ENCODE assay signal across 8 cellular contexts in the genomic region with DNA sequence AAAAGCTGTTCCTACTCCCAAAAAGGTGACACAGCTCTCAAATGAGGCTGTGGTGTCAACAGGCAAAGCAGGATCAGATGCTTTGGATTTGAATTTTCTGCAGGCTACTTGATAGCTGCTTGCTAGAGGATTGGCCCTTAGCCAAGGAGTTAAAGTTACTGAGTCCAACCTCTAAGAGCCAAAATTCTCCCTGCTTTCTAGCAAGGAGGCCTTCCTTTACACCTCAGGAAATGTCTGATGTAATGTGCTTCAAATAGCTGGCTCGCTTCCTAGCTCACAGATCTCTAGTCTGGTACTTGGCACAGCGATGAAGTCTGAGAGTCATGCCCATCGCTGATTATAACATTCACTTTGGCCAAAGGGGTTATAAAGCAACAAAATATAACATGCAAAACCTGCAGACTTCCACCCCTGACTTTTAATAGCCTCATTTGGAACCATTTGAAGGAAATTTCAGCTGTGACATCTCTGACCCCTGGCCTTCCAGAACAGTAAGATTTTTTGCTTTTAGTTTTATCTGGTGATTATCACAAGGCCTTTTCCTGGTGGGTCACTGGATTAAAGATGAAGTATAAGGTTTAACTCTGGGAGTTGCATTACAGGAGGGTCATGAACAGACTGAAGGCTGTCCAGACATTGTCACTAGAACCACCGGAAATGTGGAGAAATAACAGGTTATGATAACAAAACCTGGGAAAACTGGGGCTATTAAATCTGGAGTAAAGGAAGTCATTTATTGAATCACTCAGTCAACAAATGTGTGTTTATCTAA.
DNase-seq lines count a peak whose midpoint lies in the region; ATAC-seq and TF ChIP-seq lines count a peak whose summit lies in the region.

No MANE protein-coding gene starts in this region.

- POLR2A ChIA-PET in activated CD8-positive, alpha-beta T cell treated with anti-CD3 and anti-CD28 coated beads for 36 hours (lab: Charles Lee) = no interaction called here

- H3K27ac Mint-ChIP-seq in activated CD8-positive, alpha-beta T cell treated with anti-CD3 and anti-CD28 coated beads for 36 hours = no peak overlapping the region

- H3K79me2 ChIP-seq in Karpas-422 (ENCODE audit: low read length) = no peaks in the 10 kb centered on the region

- H4K20me1 ChIP-seq in Karpas-422 (ENCODE audit: insufficient read depth, low read depth, low read length) = no peaks in the 10 kb centered on the region

- H3K9me3 ChIP-seq in right atrium auricular region (no peaks in the 10 kb centered on the region), thoracic aorta (no peaks in the 10 kb centered on the region), Karpas-422 (ENCODE audit: low read length) (no peaks in the 10 kb centered on the region)

- CTCF ChIA-PET in activated CD8-positive, alpha-beta T cell treated with anti-CD3 and anti-CD28 coated beads for 36 hours (lab: Charles Lee) = interaction anchor here (1.2 to 1.6 kb wide), 2 partner anchors 9 to 14 kb away, joined by 3 to 6 read pairs; no protein-coding TSS in a partner anchor

- H3K27me3 ChIP-seq in right atrium auricular region (no peaks in the 10 kb centered on the region), thoracic aorta (replicated peaks; ENCODE audit: insufficient read depth) (no peaks in the 10 kb centered on the region), Karpas-422 (ENCODE audit: low read length) (no peaks in the 10 kb centered on the region)

- no peak overlapping the region for H3K9ac ChIP-seq in Karpas-422 (ENCODE audit: low read length)

- no peak overlapping the region for H3K4me3 Mint-ChIP-seq in activated CD8-positive, alpha-beta T cell treated with anti-CD3 and anti-CD28 coated beads for 36 hours

- TF ChIP-seq CTCF in right atrium auricular region (IDR thresholded peaks at IDR 0.05) = no peak
- no peak for TF ChIP-seq CTCF in thoracic aorta (IDR thresholded peaks at IDR 0.05)
- no peak for TF ChIP-seq CTCF in activated CD8-positive, alpha-beta T cell treated with anti-CD3 and anti-CD28 coated beads for 36 hours (IDR thresholded peaks at IDR 0.05)

- H3K4me3 ChIP-seq in right atrium auricular region = no peak overlapping the region
- H3K4me3 ChIP-seq in thoracic aorta = no peak overlapping the region
- H3K4me3 ChIP-seq in Karpas-422 (ENCODE audit: low read length) = no peak overlapping the region

- no peaks in the 10 kb centered on the region for H3K27me3 Mint-ChIP-seq in activated CD8-positive, alpha-beta T cell treated with anti-CD3 and anti-CD28 coated beads for 36 hours

- intact Hi-C loops in activated CD8-positive, alpha-beta T cell treated with anti-CD3 and anti-CD28 coated beads for 36 hours (cut with micrococcal nuclease) = no loop called here

- H3K4me1 Mint-ChIP-seq in activated CD8-positive, alpha-beta T cell treated with anti-CD3 and anti-CD28 coated beads for 36 hours (ENCODE audit: low read depth) = no peaks in the 10 kb centered on the region

- H3K9me3 Mint-ChIP-seq in activated CD8-positive, alpha-beta T cell treated with anti-CD3 and anti-CD28 coated beads for 36 hours = no peaks in the 10 kb centered on the region

- no peak overlapping the region for H2AFZ ChIP-seq in Karpas-422 (ENCODE audit: low read length)

- H3K36me3 ChIP-seq in right atrium auricular region (no peaks in the 10 kb centered on the region), thoracic aorta (peaks cover 3% of the 10 kb centered on the region), Karpas-422 (ENCODE audit: insufficient read depth, low read length) (no peaks in the 10 kb centered on the region)

- ATAC-seq in thoracic aorta (ENCODE audit: insufficient number of reproducible peaks, low FRiP score, low read depth) = peak; percentile 98
- no peak for ATAC-seq in activated CD4-positive, CD25-positive, alpha-beta regulatory T cell treated with anti-CD3 and anti-CD28 coated beads, Interleukin-2, amount 50 U/mL, for 24 hours
- no peak for ATAC-seq in activated CD8-positive, alpha-beta T cell treated with anti-CD3 and anti-CD28 coated beads for 36 hours

- no peaks in the 10 kb centered on the region for H3K9me2 ChIP-seq in Karpas-422 (replicated peaks; ENCODE audit: insufficient read depth, low read length)

- peaks cover 0 to 30% of the 10 kb centered on the region in 2 donors for H3K4me1 ChIP-seq in right atrium auricular region
- peaks cover 14 to 15% of the 10 kb centered on the region in 2 donors for H3K4me1 ChIP-seq in thoracic aorta (ENCODE audit: control insufficient read depth in 1 of 2, low read depth in 2 of 2)
- H3K4me1 ChIP-seq in Karpas-422 (ENCODE audit: low read length) = no peaks in the 10 kb centered on the region

- H3K36me3 Mint-ChIP-seq in activated CD8-positive, alpha-beta T cell treated with anti-CD3 and anti-CD28 coated beads for 36 hours (ENCODE audit: low read depth) = no peaks in the 10 kb centered on the region

- peak; percentile 7 for DNase-seq in NCI-H1092 treated with DMSO at 0.1 percent for 48 hours (lab: John Stamatoyannopoulos, UW)
- DNase-seq in NCI-H1092 (lab: John Stamatoyannopoulos, UW) = no peak
- DNase-seq in amniotic stem cell (lab: John Stamatoyannopoulos, UW) = peak; percentile 29
- DNase-seq in right atrium auricular region (ENCODE audit: low spot score) = peak; percentile 61
- no peak for DNase-seq in thoracic aorta (ENCODE audit: low spot score)
- no peak for DNase-seq in activated CD8-positive, alpha-beta T cell treated with anti-CD3 and anti-CD28 coated beads for 36 hours
- no peak for DNase-seq in Karpas-422

- no peak overlapping the region for H3K4me2 ChIP-seq in Karpas-422 (ENCODE audit: low read depth, low read length, poor library complexity, severe bottlenecking)

- peak overlapping the region; percentile 48 to 66 for H3K27ac ChIP-seq in right atrium auricular region
- peak overlapping the region in 1 of 2 donors; percentile 63 for H3K27ac ChIP-seq in thoracic aorta
- H3K27ac ChIP-seq in Karpas-422 (ENCODE audit: low read length) = no peak overlapping the region

Comparison
In these comparisons a context has a peak if more than half of its experiments do, and no peak if none do; other contexts are left out.
1. DNase-seq: peak in NCI-H1092 treated with DMSO at 0.1 percent for 48 hours (single experiment), amniotic stem cell (single experiment) and right atrium auricular region (single experiment); none in NCI-H1092 (single experiment), thoracic aorta (single experiment), activated CD8-positive, alpha-beta T cell treated with anti-CD3 and anti-CD28 coated beads for 36 hours (single experiment) and Karpas-422 (single experiment).